ENCODE assay signal across 19 cellular contexts in the genomic region with DNA sequence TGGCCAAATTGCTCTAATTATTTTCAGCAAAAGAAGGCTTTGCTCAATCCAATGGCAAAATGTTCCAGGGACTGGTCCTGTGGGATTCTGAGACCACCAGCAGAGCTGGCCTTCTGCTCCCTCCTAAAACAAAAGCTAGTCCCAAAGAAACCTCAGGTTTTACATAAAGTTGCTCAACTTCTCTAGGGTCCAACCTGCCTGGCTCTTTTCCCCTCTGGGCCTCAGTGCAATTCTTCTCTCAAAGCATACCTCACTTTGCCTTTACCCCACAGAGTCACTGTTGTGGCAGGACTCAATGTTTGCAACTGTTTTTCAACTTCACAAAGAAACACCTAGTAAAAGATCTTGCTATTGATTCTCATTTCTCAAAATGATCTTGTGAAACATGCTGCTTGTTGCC. TPM values are rescaled to one million over a fixed set of nuclear protein-coding genes. Genes with fewer than 3 reads are reported as not detected.
"Had no signal": no experiment of that assay in that cellular context is flagged by ENCODE, and none has a peak within 500 bp of the region (broad histone marks: within the 10 kb centered on the region; RNA-seq: fewer than 3 reads in every experiment).

No MANE protein-coding gene starts in this region.

- DNase-seq: activated CD4-positive, alpha-beta memory T cell treated with anti-CD3 and anti-CD28 coated beads for 36 hours; activated CD4-positive, alpha-beta T cell treated with anti-CD3 and anti-CD28 coated beads for 4 hours; activated CD8-positive, alpha-beta memory T cell treated with anti-CD3 and anti-CD28 coated beads, Interleukin-2, amount 10 ng/mL, durations not matched to agents 7 days and 5 days; dorsolateral prefrontal cortex; endodermal cell; heart right ventricle; immature natural killer cell; left ventricle myocardium inferior; naive B cell; right cardiac atrium; spleen; stimulated activated CD4-positive, alpha-beta T cell treated with anti-CD3 and anti-CD28 coated beads, Interleukin-4, amount 100 ng/mL, for 4 hours; T-helper 17 cell; testis; upper lobe of left lung; WERI-Rb-1 had no signal

- H3K27ac ChIP-seq: cardiac muscle cell, dorsolateral prefrontal cortex, epithelial cell of prostate, left ventricle myocardium inferior, spleen, testis, upper lobe of left lung, WERI-Rb-1 had no signal

- H3K4me1 ChIP-seq: left ventricle myocardium inferior, spleen, testis, upper lobe of left lung had no signal

- H3K4me3 ChIP-seq: cardiac muscle cell, dorsolateral prefrontal cortex, heart right ventricle, left ventricle myocardium inferior, spleen, testis, upper lobe of left lung had no signal

- H3K9me3 ChIP-seq: heart right ventricle, left ventricle myocardium inferior, testis, upper lobe of left lung had no signal

- H3K27me3 ChIP-seq: cardiac muscle cell, dorsolateral prefrontal cortex, spleen, testis, upper lobe of left lung had no signal

- H3K36me3 ChIP-seq: cardiac muscle cell, heart right ventricle, left ventricle myocardium inferior, spleen, upper lobe of left lung, WERI-Rb-1 had no signal

RNA-seq across cellular contexts. Expression of a gene that starts 39.8 kb away (rescaled TPM):
- total RNA-seq: activated CD4-positive, alpha-beta memory T cell treated with anti-CD3 and anti-CD28 coated beads for 36 hours; activated CD8-positive, alpha-beta memory T cell treated with anti-CD3 and anti-CD28 coated beads, Interleukin-2, amount 10 ng/mL, durations not matched to agents 7 days and 5 days; cardiac muscle cell; progenitor cell of endocrine pancreas; T-helper 17 cell had no signal
- polyA plus RNA-seq: cardiac muscle cell, immature natural killer cell had no signal
